14 cellular contexts compared by ENCODE assay signal in the genomic region with DNA sequence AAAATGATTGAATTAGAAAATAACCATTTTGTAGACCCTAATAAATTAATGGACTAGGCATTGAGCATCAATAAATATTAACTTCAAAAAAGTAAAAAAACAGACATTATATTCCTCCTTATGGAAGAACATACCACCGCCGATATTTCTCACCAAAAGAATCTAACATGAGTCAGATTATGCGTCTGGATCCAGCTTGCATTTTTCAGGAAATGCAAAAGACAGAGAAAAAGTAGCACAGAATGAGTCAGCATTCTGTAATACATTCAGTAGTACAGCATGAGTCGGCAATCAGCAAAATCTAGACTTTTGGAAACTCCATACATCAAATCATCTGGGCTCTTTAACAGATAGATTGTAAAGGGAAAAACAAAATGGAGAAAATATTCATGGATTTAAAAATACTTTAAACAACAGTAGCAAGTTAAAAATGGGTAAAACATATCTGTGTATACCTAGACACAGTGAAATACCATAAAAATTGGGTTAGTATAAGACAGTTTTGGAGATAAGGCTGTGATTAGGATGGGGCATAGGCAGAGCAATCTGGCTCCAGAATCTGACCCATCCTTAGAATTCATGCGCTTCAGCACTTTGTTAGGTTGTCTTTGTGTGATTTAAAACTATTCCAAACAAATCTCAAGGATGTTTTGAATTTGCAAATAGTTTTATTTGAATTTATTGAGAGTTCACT.
A peak's percentile ranks its signal among the peaks of the same experiment; 100 is the strongest.
DNase-seq lines count a peak whose midpoint lies in the region; ATAC-seq and TF ChIP-seq lines count a peak whose summit lies in the region.
"Had no signal": no experiment of that assay in that cellular context is flagged by ENCODE, and none has a peak within 500 bp of the region (broad histone marks: within the 10 kb centered on the region; RNA-seq: fewer than 3 reads in every experiment).

No MANE protein-coding gene starts in this region.

- H3K27ac ChIP-seq in mesenchymal stem cell (ENCODE audit: low read length, poor library complexity, severe bottlenecking) = no peak overlapping the region
- H3K27ac ChIP-seq: body of pancreas, esophagus muscularis mucosa, right atrium auricular region had no signal

- no peak overlapping the region for H3K14ac ChIP-seq in mesenchymal stem cell (ENCODE audit: low read length in 2 of 2)

- H3K9me3 ChIP-seq in mesenchymal stem cell (ENCODE audit: control insufficient read depth, low read length) = no peaks in the 10 kb centered on the region
- H3K9me3 ChIP-seq: body of pancreas, Caco-2, esophagus muscularis mucosa, right atrium auricular region had no signal

- no peaks in the 10 kb centered on the region for H3K79me1 ChIP-seq in mesenchymal stem cell (replicated peaks; ENCODE audit: low read length, poor library complexity, severe bottlenecking)

- H3K4me3 ChIP-seq in cardiac fibroblast (replicated peaks in 1 of 2; ENCODE audit: low read depth in 2 of 2, low read length in 2 of 2) = no peak overlapping the region
- no peak overlapping the region for H3K4me3 ChIP-seq in mesenchymal stem cell (ENCODE audit: insufficient read depth in 1 of 2, low read depth in 1 of 2, low read length in 2 of 2)
- H3K4me3 ChIP-seq: body of pancreas, esophagus muscularis mucosa, lung, right atrium auricular region had no signal

- no peak overlapping the region for H3K4ac ChIP-seq in mesenchymal stem cell (ENCODE audit: low read depth in 1 of 2, low read length in 2 of 2)

- no peak for ATAC-seq in HG03280 (IDR thresholded peaks at IDR 0.05; ENCODE audit: unreplicated experiment)
- ATAC-seq: activated CD8-positive, alpha-beta memory T cell treated with anti-CD3 and anti-CD28 coated beads, Interleukin-2, amount 10 ng/mL, durations not matched to agents 7 days and 5 days; body of pancreas had no signal

- H3K18ac ChIP-seq in mesenchymal stem cell (ENCODE audit: low read depth in 1 of 2, low read length in 2 of 2) = no peak overlapping the region

- H3K4me2 ChIP-seq in mesenchymal stem cell (ENCODE audit: low read length, poor library complexity, severe bottlenecking) = no peak overlapping the region

- no peak overlapping the region for H3K23ac ChIP-seq in mesenchymal stem cell (ENCODE audit: low read length in 2 of 2)

- no peaks in the 10 kb centered on the region for H3K27me3 ChIP-seq in mesenchymal stem cell (ENCODE audit: control insufficient read depth in 1 of 2, insufficient read depth in 1 of 2, low read length in 2 of 2)
- H3K27me3 ChIP-seq: body of pancreas, esophagus muscularis mucosa, right atrium auricular region had no signal

- no peak overlapping the region for H2BK15ac ChIP-seq in mesenchymal stem cell (ENCODE audit: low read depth, poor library complexity, severe bottlenecking)

- DNase-seq in AG20443 (ENCODE audit: low spot score) (peak; percentile 60), M059J (ENCODE audit: low read depth) (peak; percentile 60), cardiac fibroblast (ENCODE audit: low read depth in 2 of 2) (peak; percentile 84 to 96), mesenchymal stem cell (peak; percentile 87), COR-L47 (lab: John Stamatoyannopoulos, UW) (no peak)
- DNase-seq in activated CD4-positive, alpha-beta T cell treated with anti-CD3 and anti-CD28 coated beads, Interleukin-2, amount 50 U/mL, for 1 hour = no peak
- DNase-seq in activated T-cell treated with anti-CD3 and anti-CD28 coated beads, Interleukin-2, amount 50 U/mL, for 48 hours = no peak
- DNase-seq: activated CD8-positive, alpha-beta memory T cell treated with anti-CD3 and anti-CD28 coated beads, Interleukin-2, amount 10 ng/mL, durations not matched to agents 7 days and 5 days; body of pancreas; Caco-2 had no signal

- peaks cover 3% of the 10 kb centered on the region for H3K4me1 ChIP-seq in mesenchymal stem cell (ENCODE audit: control insufficient read depth, insufficient read depth, low read depth, low read length)
- H3K4me1 ChIP-seq: body of pancreas, Caco-2, esophagus muscularis mucosa, right atrium auricular region had no signal

- no peak overlapping the region for H2BK12ac ChIP-seq in mesenchymal stem cell (ENCODE audit: low read length in 2 of 2)

- no peak overlapping the region for H2BK5ac ChIP-seq in mesenchymal stem cell (ENCODE audit: low read depth, low read length, poor library complexity, severe bottlenecking)

- H3K9ac ChIP-seq in mesenchymal stem cell (ENCODE audit: low read length) = peak overlapping the region; percentile 9

- no peak overlapping the region for H4K91ac ChIP-seq in mesenchymal stem cell (ENCODE audit: low read length)

- WGBS in mesenchymal stem cell = 2% methylated on average over 3 of the region's 5 CpGs

- H2AK5ac ChIP-seq in mesenchymal stem cell (ENCODE audit: low read length, severe bottlenecking) = no peak overlapping the region

- H4K8ac ChIP-seq in mesenchymal stem cell (ENCODE audit: low read length) = no peak overlapping the region

- TF ChIP-seq CTCF in cardiac fibroblast (IDR thresholded peaks at IDR 0.05; ENCODE audit: low read depth, low read length) = no peak

- H3K36me3 ChIP-seq in mesenchymal stem cell (ENCODE audit: control insufficient read depth in 1 of 2, insufficient read depth in 2 of 2, low read depth in 1 of 2, low read length in 2 of 2) = no peaks in the 10 kb centered on the region
- H3K36me3 ChIP-seq: esophagus muscularis mucosa, right atrium auricular region had no signal

- H2AFZ ChIP-seq in mesenchymal stem cell (ENCODE audit: low read depth, low read length) = no peak overlapping the region

- no peak overlapping the region for H2BK120ac ChIP-seq in mesenchymal stem cell (ENCODE audit: low read depth, low read length)

Comparison
In these comparisons a context has a peak if more than half of its experiments do, and no peak if none do; other contexts are left out.
1. DNase-seq: peak in AG20443 (single experiment), M059J (single experiment), cardiac fibroblast (2 of 2) and mesenchymal stem cell (single experiment); none in COR-L47 (single experiment), activated CD4-positive, alpha-beta T cell treated with anti-CD3 and anti-CD28 coated beads, Interleukin-2, amount 50 U/mL, for 1 hour (single experiment) and activated T-cell treated with anti-CD3 and anti-CD28 coated beads, Interleukin-2, amount 50 U/mL, for 48 hours (0 of 2).